In the genomic region with DNA sequence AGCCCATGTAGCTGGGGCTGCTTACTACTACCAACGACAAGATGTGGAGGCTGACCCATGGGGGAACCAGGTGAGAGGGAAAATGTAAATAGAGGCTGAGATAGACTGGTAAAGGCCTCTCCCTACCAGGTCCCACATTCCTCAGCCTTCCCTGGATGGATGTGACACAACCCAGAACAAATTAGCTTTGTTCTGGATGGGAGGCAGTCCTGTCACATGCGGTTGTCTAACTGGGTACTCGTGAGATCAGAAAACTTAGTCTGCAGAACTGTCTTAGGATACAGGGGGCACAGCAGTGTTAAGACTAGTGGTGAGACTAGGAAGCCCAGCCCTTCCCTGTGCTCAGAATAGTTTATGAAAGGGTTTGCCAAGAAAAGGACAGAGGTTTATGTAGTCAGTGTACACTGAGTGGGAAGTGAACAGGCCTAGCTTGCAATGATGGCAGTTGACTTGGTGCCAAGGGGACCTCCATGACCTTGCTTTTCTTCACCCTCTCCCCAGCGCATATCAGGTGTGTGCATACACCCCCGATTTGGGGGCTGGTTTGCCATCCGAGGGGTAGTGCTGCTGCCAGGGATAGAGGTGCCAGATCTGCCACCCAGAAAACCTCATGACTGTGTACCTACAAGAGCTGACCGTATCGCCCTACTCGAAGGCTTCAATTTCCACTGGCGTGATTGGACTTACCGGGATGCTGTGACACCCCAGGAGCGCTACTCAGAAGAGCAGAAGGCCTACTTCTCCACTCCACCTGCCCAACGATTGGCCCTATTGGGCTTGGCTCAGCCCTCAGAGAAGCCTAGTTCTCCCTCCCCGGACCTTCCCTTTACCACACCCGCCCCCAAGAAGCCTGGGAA, we compare ENCODE assay signal across 10 cellular contexts. TPM values are rescaled to one million over a fixed set of nuclear protein-coding genes. Genes with fewer than 3 reads are reported as not detected.
DNase-seq lines count a peak whose midpoint lies in the region; ATAC-seq and TF ChIP-seq lines count a peak whose summit lies in the region.
"Had no signal": no experiment of that assay in that cellular context is flagged by ENCODE, and none has a peak within 500 bp of the region (broad histone marks: within the 10 kb centered on the region; RNA-seq: fewer than 3 reads in every experiment).

No MANE protein-coding gene starts in this region.

- H3K27me3 Mint-ChIP-seq in activated T-cell treated with anti-CD3 and anti-CD28 coated beads, Interleukin-2, amount 50 U/mL, for 4 hours (ENCODE audit: low read depth): no peaks in the 10 kb centered on the region

- no peak overlapping the region for H3K4me3 ChIP-seq in WI38 (ENCODE audit: low read depth, low read length)
- H3K4me3 ChIP-seq in upper lobe of right lung: no peak overlapping the region
- H3K4me3 ChIP-seq: BLaER1 treated with 17β-estradiol and CSF1 and Interleukin-3, amounts not matched to agents 10 nM and 100 nM had no signal

- H3K9me3 ChIP-seq in upper lobe of right lung: no peaks in the 10 kb centered on the region
- H3K9me3 ChIP-seq: BLaER1 treated with 17β-estradiol and CSF1 and Interleukin-3, amounts not matched to agents 10 nM and 100 nM had no signal

- H3K4me1 Mint-ChIP-seq in activated T-cell treated with anti-CD3 and anti-CD28 coated beads, Interleukin-2, amount 50 U/mL, for 4 hours (ENCODE audit: low read depth): peaks cover 3% of the 10 kb centered on the region

- TF ChIP-seq CTCF in WI38 (IDR thresholded peaks at IDR 0.05; ENCODE audit: low read depth, low read length): peak; percentile 4; the same call in 1 of the 2 replicates
- peak; percentile 15 for TF ChIP-seq CTCF in upper lobe of right lung (IDR thresholded peaks at IDR 0.05)

- intact Hi-C loops in left cardiac atrium (cut with DNase I) (no loop called here), upper lobe of right lung (cut with DNase I) (no loop called here)

- peaks cover 53% of the 10 kb centered on the region for H3K36me3 ChIP-seq in upper lobe of right lung

- DNase-seq in activated T-cell treated with anti-CD3 and anti-CD28 coated beads, Interleukin-2, amount 50 U/mL, for 4 hours: no peak
- no peak for DNase-seq in activated T-cell treated with anti-CD3 and anti-CD28 coated beads, Interleukin-2, amount 50 U/mL, for 1 hour
- DNase-seq in left cardiac atrium (peak; percentile 47), upper lobe of right lung (no peak), NCI-H1694 (lab: John Stamatoyannopoulos, UW) (no peak), DMS153 (lab: John Stamatoyannopoulos, UW) (no peak)
- no peak for DNase-seq in activated CD8-positive, alpha-beta memory T cell treated with anti-CD3 and anti-CD28 coated beads, Interleukin-2, amount 50 U/mL, for 48 hours
- DNase-seq: cerebellar nuclear complex had no signal

- H3K9me3 Mint-ChIP-seq in activated T-cell treated with anti-CD3 and anti-CD28 coated beads, Interleukin-2, amount 50 U/mL, for 4 hours: no peaks in the 10 kb centered on the region

- no peak overlapping the region for H3K27ac ChIP-seq in upper lobe of right lung

- peaks cover 26% of the 10 kb centered on the region for H3K36me3 Mint-ChIP-seq in activated T-cell treated with anti-CD3 and anti-CD28 coated beads, Interleukin-2, amount 50 U/mL, for 4 hours (ENCODE audit: insufficient read depth)

- H3K4me1 ChIP-seq in upper lobe of right lung: peaks cover 11% of the 10 kb centered on the region
- H3K4me1 ChIP-seq: BLaER1 treated with 17β-estradiol and CSF1 and Interleukin-3, amounts not matched to agents 10 nM and 100 nM had no signal

- H3K27me3 ChIP-seq in upper lobe of right lung: no peaks in the 10 kb centered on the region
- H3K27me3 ChIP-seq: BLaER1 treated with 17β-estradiol and CSF1 and Interleukin-3, amounts not matched to agents 10 nM and 100 nM had no signal

- no peak overlapping the region for H3K4me3 Mint-ChIP-seq in activated T-cell treated with anti-CD3 and anti-CD28 coated beads, Interleukin-2, amount 50 U/mL, for 4 hours

- peak; percentile 23 to 34 for ATAC-seq in activated T-cell treated with anti-CD3 and anti-CD28 coated beads, Interleukin-2, amount 50 U/mL, for 4 hours
- ATAC-seq in left cardiac atrium: peak; percentile 56 to 81
- peak; percentile 39 for ATAC-seq in upper lobe of right lung

RNA-seq across cellular contexts. Expression of gene MMACHC, which starts 8.4 kb away (rescaled TPM):
- 10 to 100 TPM in 1 of 3 donors, 1 to 10 TPM in 2; 6.7 to 10.6 (median 9.7) TPM for total RNA-seq in activated T-cell treated with anti-CD3 and anti-CD28 coated beads, Interleukin-2, amount 50 U/mL, for 4 hours
- total RNA-seq in left cardiac atrium (10 to 100 TPM; 19.5 to 23.4 TPM), upper lobe of right lung (6.9 TPM)

RNA-seq across cellular contexts. Expression of gene CCDC163, which starts 8.7 kb away (rescaled TPM):
- 1 to 10 TPM; 1.3 to 1.9 (median 1.7) TPM for total RNA-seq in activated T-cell treated with anti-CD3 and anti-CD28 coated beads, Interleukin-2, amount 50 U/mL, for 4 hours
- total RNA-seq in left cardiac atrium (1 to 10 TPM; 2.2 to 2.7 TPM), upper lobe of right lung (0.87 TPM)

RNA-seq across cellular contexts. Expression of gene PRDX1, which starts 13.2 kb away (rescaled TPM):
- total RNA-seq in activated T-cell treated with anti-CD3 and anti-CD28 coated beads, Interleukin-2, amount 50 U/mL, for 4 hours: 100 to 1,000 TPM; 820 to 951 (median 896) TPM
- 100 to 1,000 TPM; 599 to 604 TPM for total RNA-seq in left cardiac atrium
- 401 TPM for total RNA-seq in upper lobe of right lung

RNA-seq across cellular contexts. Expression of gene TESK2, which starts 17.6 kb away (rescaled TPM):
- 1 to 10 TPM; 2.0 to 2.5 (median 2.3) TPM for total RNA-seq in activated T-cell treated with anti-CD3 and anti-CD28 coated beads, Interleukin-2, amount 50 U/mL, for 4 hours
- 1 to 10 TPM; 1.4 to 2.8 TPM for total RNA-seq in left cardiac atrium
- total RNA-seq in upper lobe of right lung: 8.4 TPM

RNA-seq across cellular contexts. Expression of gene AKR1A1, which starts 42.1 kb away (rescaled TPM):
- 100 to 1,000 TPM; 231 to 243 (median 243) TPM for total RNA-seq in activated T-cell treated with anti-CD3 and anti-CD28 coated beads, Interleukin-2, amount 50 U/mL, for 4 hours
- 100 to 1,000 TPM in 1 of 2 donors, 10 to 100 TPM in 1; 96.8 to 103 TPM for total RNA-seq in left cardiac atrium
- 167 TPM for total RNA-seq in upper lobe of right lung
